1 cellular context compared by ENCODE assay signal in the genomic region with DNA sequence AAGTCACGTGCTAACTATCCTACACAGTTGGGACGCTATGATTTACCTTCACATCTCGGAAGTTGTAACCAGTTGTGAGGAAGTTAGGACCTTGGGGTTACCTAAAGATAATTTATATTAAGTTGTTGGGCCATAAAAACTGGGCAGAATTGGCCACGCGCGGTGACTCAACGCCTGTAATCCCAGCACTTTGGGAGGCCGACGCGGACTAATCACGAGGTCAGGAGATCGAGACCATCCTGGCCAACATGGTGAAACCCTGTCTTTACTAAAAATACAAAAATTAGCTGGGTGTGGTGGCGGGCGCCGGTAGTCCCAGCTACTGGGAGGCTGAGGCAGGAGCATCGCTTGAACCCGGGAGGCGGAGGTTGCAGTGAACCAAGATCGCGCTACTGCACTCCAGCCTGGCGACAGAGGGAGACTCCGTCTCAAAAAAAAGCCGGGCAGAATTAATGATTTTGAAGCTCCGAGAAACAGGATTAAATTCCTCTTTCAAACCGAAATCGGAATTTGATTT.
TF ChIP-seq lines count a peak whose summit lies in the region.

No MANE protein-coding gene starts in this region.

TF ChIP-seq in HEK293, 187 proteins besides CTCF, POLR2A, EP300 and RAD21 (continued from another document):
- TF ChIP-seq ZNF449 (tag by site-specific recombination; IDR thresholded peaks at IDR 0.05) (0 out of 2 replicates have a peak, but pooled peaks have one; percentile 9), ZBTB17 (tag by site-specific recombination; IDR thresholded peaks at IDR 0.05) (peak; percentile 79), KLF1 (tag by site-specific recombination; IDR thresholded peaks at IDR 0.05) (peak; percentile 30; the same call in 1 of the 2 replicates), ZNF580 (tag by site-specific recombination; IDR thresholded peaks at IDR 0.05) (peak; percentile 91), ZNF561 (tag by site-specific recombination; IDR thresholded peaks at IDR 0.05; ENCODE audit: borderline replicate concordance) (0 out of 2 replicates have a peak, but pooled peaks have one; percentile 8), ZNF2 (tag by site-specific recombination; IDR thresholded peaks at IDR 0.05) (peak; percentile 76; the same call in 1 of the 2 replicates), ZNF501 (tag by site-specific recombination; IDR thresholded peaks at IDR 0.05) (peak; percentile 74; the same call in 1 of the 2 replicates), OSR2 (tag by site-specific recombination; IDR thresholded peaks at IDR 0.05) (peak; percentile 68), ZNF629 (tag by site-specific recombination; IDR thresholded peaks at IDR 0.05) (peak; percentile 76), ZNF394 (tag by site-specific recombination; IDR thresholded peaks at IDR 0.05; ENCODE audit: borderline replicate concordance) (peak; percentile 31; the same call in 1 of the 2 replicates), ZSCAN4 (tag by site-specific recombination; IDR thresholded peaks at IDR 0.05) (peak; percentile 10; the same call in 1 of the 2 replicates), MYNN (tag by site-specific recombination; IDR thresholded peaks at IDR 0.05; ENCODE audit: borderline replicate concordance) (peak; percentile 30; the same call in 1 of the 2 replicates), ZBTB20 (tag by site-specific recombination; IDR thresholded peaks at IDR 0.05) (0 out of 2 replicates have a peak, but pooled peaks have one; percentile 31), ZNF366 (tag by site-specific recombination; conservative IDR thresholded peaks at IDR 0.05) (peak; percentile 38; the same call in 1 of the 2 replicates), PATZ1 (tag by site-specific recombination; IDR thresholded peaks at IDR 0.05) (peak; percentile 44; the same call in 1 of the 2 replicates), ZBTB8A (tag by site-specific recombination; IDR thresholded peaks at IDR 0.05) (peak; percentile 75)
- TF ChIP-seq, protein P1, sequence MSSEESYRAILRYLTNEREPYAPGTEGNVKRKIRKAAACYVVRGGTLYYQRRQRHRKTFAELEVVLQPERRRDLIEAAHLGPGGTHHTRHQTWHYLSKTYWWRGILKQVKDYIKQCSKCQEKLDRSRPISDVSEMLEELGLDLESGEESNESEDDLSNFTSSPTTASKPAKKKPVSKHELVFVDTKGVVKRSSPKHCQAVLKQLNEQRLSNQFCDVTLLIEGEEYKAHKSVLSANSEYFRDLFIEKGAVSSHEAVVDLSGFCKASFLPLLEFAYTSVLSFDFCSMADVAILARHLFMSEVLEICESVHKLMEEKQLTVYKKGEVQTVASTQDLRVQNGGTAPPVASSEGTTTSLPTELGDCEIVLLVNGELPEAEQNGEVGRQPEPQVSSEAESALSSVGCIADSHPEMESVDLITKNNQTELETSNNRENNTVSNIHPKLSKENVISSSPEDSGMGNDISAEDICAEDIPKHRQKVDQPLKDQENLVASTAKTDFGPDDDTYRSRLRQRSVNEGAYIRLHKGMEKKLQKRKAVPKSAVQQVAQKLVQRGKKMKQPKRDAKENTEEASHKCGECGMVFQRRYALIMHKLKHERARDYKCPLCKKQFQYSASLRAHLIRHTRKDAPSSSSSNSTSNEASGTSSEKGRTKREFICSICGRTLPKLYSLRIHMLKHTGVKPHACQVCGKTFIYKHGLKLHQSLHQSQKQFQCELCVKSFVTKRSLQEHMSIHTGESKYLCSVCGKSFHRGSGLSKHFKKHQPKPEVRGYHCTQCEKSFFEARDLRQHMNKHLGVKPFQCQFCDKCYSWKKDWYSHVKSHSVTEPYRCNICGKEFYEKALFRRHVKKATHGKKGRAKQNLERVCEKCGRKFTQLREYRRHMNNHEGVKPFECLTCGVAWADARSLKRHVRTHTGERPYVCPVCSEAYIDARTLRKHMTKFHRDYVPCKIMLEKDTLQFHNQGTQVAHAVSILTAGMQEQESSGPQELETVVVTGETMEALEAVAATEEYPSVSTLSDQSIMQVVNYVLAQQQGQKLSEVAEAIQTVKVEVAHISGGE (tag by site-specific recombination; conservative IDR thresholded peaks at IDR 0.05; ENCODE audit: low read depth) = 0 out of 2 replicates have a peak, but pooled peaks have one; percentile 5
- TF ChIP-seq, protein P2, sequence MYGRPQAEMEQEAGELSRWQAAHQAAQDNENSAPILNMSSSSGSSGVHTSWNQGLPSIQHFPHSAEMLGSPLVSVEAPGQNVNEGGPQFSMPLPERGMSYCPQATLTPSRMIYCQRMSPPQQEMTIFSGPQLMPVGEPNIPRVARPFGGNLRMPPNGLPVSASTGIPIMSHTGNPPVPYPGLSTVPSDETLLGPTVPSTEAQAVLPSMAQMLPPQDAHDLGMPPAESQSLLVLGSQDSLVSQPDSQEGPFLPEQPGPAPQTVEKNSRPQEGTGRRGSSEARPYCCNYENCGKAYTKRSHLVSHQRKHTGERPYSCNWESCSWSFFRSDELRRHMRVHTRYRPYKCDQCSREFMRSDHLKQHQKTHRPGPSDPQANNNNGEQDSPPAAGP (tag by site-specific recombination; IDR thresholded peaks at IDR 0.05) = peak; percentile 23; the same call in 1 of the 2 replicates
- TF ChIP-seq, protein P3, sequence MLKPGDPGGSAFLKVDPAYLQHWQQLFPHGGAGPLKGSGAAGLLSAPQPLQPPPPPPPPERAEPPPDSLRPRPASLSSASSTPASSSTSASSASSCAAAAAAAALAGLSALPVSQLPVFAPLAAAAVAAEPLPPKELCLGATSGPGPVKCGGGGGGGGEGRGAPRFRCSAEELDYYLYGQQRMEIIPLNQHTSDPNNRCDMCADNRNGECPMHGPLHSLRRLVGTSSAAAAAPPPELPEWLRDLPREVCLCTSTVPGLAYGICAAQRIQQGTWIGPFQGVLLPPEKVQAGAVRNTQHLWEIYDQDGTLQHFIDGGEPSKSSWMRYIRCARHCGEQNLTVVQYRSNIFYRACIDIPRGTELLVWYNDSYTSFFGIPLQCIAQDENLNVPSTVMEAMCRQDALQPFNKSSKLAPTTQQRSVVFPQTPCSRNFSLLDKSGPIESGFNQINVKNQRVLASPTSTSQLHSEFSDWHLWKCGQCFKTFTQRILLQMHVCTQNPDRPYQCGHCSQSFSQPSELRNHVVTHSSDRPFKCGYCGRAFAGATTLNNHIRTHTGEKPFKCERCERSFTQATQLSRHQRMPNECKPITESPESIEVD (tag by site-specific recombination; IDR thresholded peaks at IDR 0.05) = peak; percentile 35; the same call in 1 of the 2 replicates
TF ChIP-seq in HEK293: peak in this region for 34; not testable (repeated sequence) for 153.
